15 cellular contexts compared by ENCODE assay signal in the genomic region with DNA sequence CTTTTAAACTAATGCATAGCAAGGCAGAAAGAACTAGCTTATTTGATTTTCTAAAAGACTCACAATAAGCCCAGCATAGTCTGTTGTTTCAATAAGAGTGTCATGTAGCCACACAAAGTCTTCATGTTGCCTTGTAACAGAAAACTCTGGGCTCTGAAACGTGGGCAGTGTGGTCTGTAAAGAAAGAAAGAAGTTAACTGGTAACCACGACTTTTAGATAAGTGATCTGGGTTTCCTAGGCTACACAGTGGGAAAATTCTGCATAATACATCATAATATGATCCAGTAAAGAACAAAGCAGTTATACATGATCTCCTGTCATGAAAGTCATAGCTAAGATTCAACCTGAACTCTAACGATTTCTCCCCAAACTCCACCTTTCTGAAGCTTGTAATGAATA. TPM values are rescaled to one million over a fixed set of nuclear protein-coding genes. Genes with fewer than 3 reads are reported as not detected.
DNase-seq lines count a peak whose midpoint lies in the region; ATAC-seq, FAIRE-seq and TF ChIP-seq lines count a peak whose summit lies in the region.
"Had no signal": no experiment of that assay in that cellular context is flagged by ENCODE, and none has a peak within 500 bp of the region (broad histone marks: within the 10 kb centered on the region; RNA-seq: fewer than 3 reads in every experiment).

No MANE protein-coding gene starts in this region.

- no peak overlapping the region for H3K4me2 ChIP-seq in endothelial cell of umbilical vein (ENCODE audit: insufficient read depth, low read length)

- no peaks in the 10 kb centered on the region for H4K20me1 ChIP-seq in endothelial cell of umbilical vein (replicated peaks; ENCODE audit: control insufficient read depth, extremely low read depth, insufficient read depth, low read length)

- peak; percentile 40 for ATAC-seq in stimulated activated naive CD8-positive, alpha-beta T cell treated with anti-CD3 and anti-CD28 coated beads, Interleukin-15, Interleukin-2, amounts not matched to agents 100 U/mL and 50 U/mL, for 24 hours
- no peak for ATAC-seq in stimulated activated naive CD8-positive, alpha-beta T cell treated with anti-CD3 and anti-CD28 coated beads, Interleukin-15, amount 100 ng/mL, for 72 hours
- ATAC-seq in activated B cell treated with CpG ODN at 0.5 μM for 24 hours (ENCODE audit: low read depth) (no peak), upper lobe of right lung (no peak), HG03460 (IDR thresholded peaks at IDR 0.05; ENCODE audit: unreplicated experiment) (no peak)
- ATAC-seq: body of pancreas had no signal

- no peaks in the 10 kb centered on the region for H3K27me3 ChIP-seq in endothelial cell of umbilical vein (ENCODE audit: control insufficient read depth in 2 of 2, insufficient read depth in 2 of 2, low read length in 2 of 2)
- H3K27me3 ChIP-seq in upper lobe of right lung, result no peaks in the 10 kb centered on the region
- H3K27me3 ChIP-seq: body of pancreas had no signal

- peaks cover 73% of the 10 kb centered on the region for H3K36me3 Mint-ChIP-seq in activated B cell treated with CpG ODN at 0.5 μM for 24 hours (ENCODE audit: low read depth)

- H3K9me3 ChIP-seq in endothelial cell of umbilical vein (replicated peaks; ENCODE audit: control insufficient read depth, insufficient read depth, low read length) (no peaks in the 10 kb centered on the region), upper lobe of right lung (no peaks in the 10 kb centered on the region)
- H3K9me3 ChIP-seq: body of pancreas had no signal

- H3K79me2 ChIP-seq in endothelial cell of umbilical vein (ENCODE audit: control insufficient read depth, insufficient read depth, low read length), result peaks cover 94% of the 10 kb centered on the region

- dilution Hi-C loops in endothelial cell of umbilical vein (cut with MboI; ENCODE audit: extremely low pct_ligation_motif_present, low sequenced_read_pairs), result no loop called here

- H3K4me3 ChIP-seq in endothelial cell of umbilical vein (replicated peaks in 1 of 3; ENCODE audit: insufficient read depth in 1 of 3, low read depth in 1 of 3, low read length in 3 of 3) (no peak overlapping the region), upper lobe of right lung (no peak overlapping the region)
- H3K4me3 ChIP-seq: body of pancreas had no signal

- no TSS peak for BruUV-seq in endothelial cell of umbilical vein (replicated peaks; lab: Mats Ljungman, UMichigan)

- H3K9ac ChIP-seq in endothelial cell of umbilical vein (replicated peaks; ENCODE audit: extremely low read depth, insufficient read depth, low read length), result no peak overlapping the region

- no peaks in the 10 kb centered on the region for H3K9me1 ChIP-seq in endothelial cell of umbilical vein (replicated peaks; ENCODE audit: control insufficient read depth, extremely low read depth, insufficient read depth, low read length)

- CTCF ChIA-PET in activated B cell treated with CpG ODN at 0.5 μM for 24 hours (lab: Charles Lee), result interaction anchor here (1.3 to 2.3 kb wide), 3 partner anchors 10 to 16 kb away, joined by 3 to 12 read pairs (median 10); no protein-coding TSS in a partner anchor
- CTCF ChIA-PET in endothelial cell of umbilical vein (lab: Charles Lee), result interaction anchor here (1.6 to 6.0 kb wide), 4 partner anchors 10 to 40 kb away, joined by 4 to 93 read pairs (median 42); a partner anchor contains a TSS

- no peak overlapping the region for H3K27ac ChIP-seq in endothelial cell of umbilical vein (ENCODE audit: insufficient read depth, low read depth, low read length)
- H3K27ac ChIP-seq in upper lobe of right lung, result peak overlapping the region; percentile 66
- H3K27ac ChIP-seq: body of pancreas had no signal

- intact Hi-C loops in activated B cell treated with CpG ODN at 0.5 μM for 24 hours (cut with micrococcal nuclease) (loop anchor here (5.0 kb wide), 1 partner anchor 42 kb away; no protein-coding TSS in a partner anchor), endothelial cell of umbilical vein (cut with micrococcal nuclease) (loop anchor here (5.0 kb wide), 1 partner anchor 322 kb away; no protein-coding TSS in a partner anchor), upper lobe of right lung (cut with DNase I) (no loop called here)

- no peaks in the 10 kb centered on the region for H3K27me3 Mint-ChIP-seq in stimulated activated naive CD8-positive, alpha-beta T cell treated with anti-CD3 and anti-CD28 coated beads, Interleukin-15, amount 100 ng/mL, for 72 hours
- no peaks in the 10 kb centered on the region for H3K27me3 Mint-ChIP-seq in activated B cell treated with CpG ODN at 0.5 μM for 24 hours

- peak overlapping the region in 1 of 2 donors; percentile 4 for H3K27ac Mint-ChIP-seq in stimulated activated naive CD8-positive, alpha-beta T cell treated with anti-CD3 and anti-CD28 coated beads, Interleukin-15, amount 100 ng/mL, for 72 hours
- peak overlapping the region; percentile 82 for H3K27ac Mint-ChIP-seq in activated B cell treated with CpG ODN at 0.5 μM for 24 hours

- peak; percentile 74 for FAIRE-seq in endothelial cell of umbilical vein (lab: Jason Lieb, UNC)
- FAIRE-seq: endometrium, GM12891, keratinocyte had no signal

- POLR2A ChIA-PET in activated B cell treated with CpG ODN at 0.5 μM for 24 hours (lab: Charles Lee) (interaction anchor here (1.2 to 6.6 kb wide), 4 partner anchors 12 to 552 kb away, joined by 3 to 96 read pairs (median 3); a partner anchor contains a TSS), endothelial cell of umbilical vein (lab: Charles Lee) (no interaction called here)

- no peaks in the 10 kb centered on the region for H3K9me3 Mint-ChIP-seq in stimulated activated naive CD8-positive, alpha-beta T cell treated with anti-CD3 and anti-CD28 coated beads, Interleukin-15, amount 100 ng/mL, for 72 hours
- H3K9me3 Mint-ChIP-seq in activated B cell treated with CpG ODN at 0.5 μM for 24 hours, result no peaks in the 10 kb centered on the region

- no peak overlapping the region for H2AFZ ChIP-seq in endothelial cell of umbilical vein (ENCODE audit: low read depth, low read length)

- peaks cover 50% of the 10 kb centered on the region for H3K4me1 Mint-ChIP-seq in stimulated activated naive CD8-positive, alpha-beta T cell treated with anti-CD3 and anti-CD28 coated beads, Interleukin-15, amount 100 ng/mL, for 72 hours
- H3K4me1 Mint-ChIP-seq in activated B cell treated with CpG ODN at 0.5 μM for 24 hours, result peaks cover 74% of the 10 kb centered on the region

- DNase-seq in stimulated activated naive CD8-positive, alpha-beta T cell treated with anti-CD3 and anti-CD28 coated beads, Interleukin-15, Interleukin-2, amounts not matched to agents 100 U/mL and 50 U/mL, for 24 hours, result no peak
- no peak for DNase-seq in stimulated activated naive CD8-positive, alpha-beta T cell treated with anti-CD3 and anti-CD28 coated beads, Interleukin-15, amount 100 ng/mL, for 72 hours
- DNase-seq in activated B cell treated with CpG ODN at 0.5 μM for 24 hours (no peak), endothelial cell of umbilical vein (ENCODE audit: low read depth, low spot score) (no peak), upper lobe of right lung (no peak), medulla oblongata (ENCODE audit: extremely low spot score) (no peak)
- DNase-seq in activated CD4-positive, CD25-positive, alpha-beta regulatory T cell (lab: John Stamatoyannopoulos, UW), result no peak
- DNase-seq: AML-193; body of pancreas; NCI-H1930; stimulated activated CD4-positive, alpha-beta T cell treated with anti-CD3 and anti-CD28 coated beads, Interleukin-2, amount 100 ng/mL, for 48 hours had no signal

- H3K4me1 ChIP-seq in endothelial cell of umbilical vein (ENCODE audit: control insufficient read depth, extremely low read depth, insufficient read depth, low read length) (peaks cover 24% of the 10 kb centered on the region), upper lobe of right lung (peaks cover 49% of the 10 kb centered on the region)

- no peak for TF ChIP-seq POLR2A in endothelial cell of umbilical vein (IDR thresholded peaks at IDR 0.05; ENCODE audit: low read depth, low read length)

- H3K36me3 ChIP-seq in endothelial cell of umbilical vein (ENCODE audit: control insufficient read depth in 2 of 2, extremely low read depth in 1 of 2, insufficient read depth in 2 of 2, low read length in 2 of 2) (peaks cover 34 to 43% of the 10 kb centered on the region in 2 experiments), upper lobe of right lung (peaks cover 51% of the 10 kb centered on the region)

- no peak for TF ChIP-seq CTCF in activated B cell treated with CpG ODN at 0.5 μM for 24 hours (IDR thresholded peaks at IDR 0.05)
- no peak for TF ChIP-seq CTCF in endothelial cell of umbilical vein (IDR thresholded peaks at IDR 0.05; ENCODE audit: extremely low read depth in 1 of 2, insufficient read depth in 1 of 2, low read depth in 1 of 2, low read length in 2 of 2)
- no peak for TF ChIP-seq CTCF in upper lobe of right lung (IDR thresholded peaks at IDR 0.05)

- no peak overlapping the region for H3K4me3 Mint-ChIP-seq in stimulated activated naive CD8-positive, alpha-beta T cell treated with anti-CD3 and anti-CD28 coated beads, Interleukin-15, amount 100 ng/mL, for 72 hours
- H3K4me3 Mint-ChIP-seq in activated B cell treated with CpG ODN at 0.5 μM for 24 hours, result no peak overlapping the region

TF ChIP-seq in endothelial cell of umbilical vein, 7 proteins besides CTCF, POLR2A, EP300 and RAD21 (continues in another document):
- TF ChIP-seq GATA2 (IDR thresholded peaks at IDR 0.05; ENCODE audit: insufficient read depth, insufficient read length, low read depth, low read length), result no peak
- no peak for TF ChIP-seq FOS (IDR thresholded peaks at IDR 0.05; ENCODE audit: borderline replicate concordance, insufficient read depth, low read length)

RNA-seq across cellular contexts. Expression of a gene that starts 13.3 kb away (rescaled TPM):
- total RNA-seq in activated B cell treated with CpG ODN at 0.5 μM for 24 hours (125 and 139 TPM in 2 replicates), endothelial cell of umbilical vein (109 and 121 TPM in 2 replicates), upper lobe of right lung (86.6 TPM)
- polyA plus RNA-seq in endothelial cell of umbilical vein, result 76.2 and 77.2 TPM in 2 replicates
- 79.8 and 86.5 TPM in 2 replicates for polyA plus RNA-seq in endothelial cell of umbilical vein (2011; cell fraction: cytosol; rRNA removed)
- 182 and 225 TPM in 2 replicates for polyA plus RNA-seq in endothelial cell of umbilical vein (2011; cell fraction: nucleus; rRNA removed)
- polyA plus RNA-seq in endothelial cell of umbilical vein (2012), result 121 and 140 TPM in 2 replicates
- polyA minus RNA-seq in endothelial cell of umbilical vein, result 72.3 and 84.8 TPM in 2 replicates
- polyA minus RNA-seq in endothelial cell of umbilical vein (2011; cell fraction: cytosol; rRNA and poly(A)+ RNA removed), result 55.6 TPM
- 144 and 189 TPM in 2 replicates for polyA minus RNA-seq in endothelial cell of umbilical vein (2011; cell fraction: nucleus; rRNA and poly(A)+ RNA removed)

RNA-seq across cellular contexts. Expression of a gene that starts 13.5 kb away (rescaled TPM):
- total RNA-seq in activated B cell treated with CpG ODN at 0.5 μM for 24 hours, result 19.0 TPM in 2 replicates
- total RNA-seq in endothelial cell of umbilical vein, result 18.0 and 26.2 TPM in 2 replicates
- polyA plus RNA-seq in endothelial cell of umbilical vein, result 7.8 and 8.9 TPM in 2 replicates
- polyA plus RNA-seq in endothelial cell of umbilical vein (2011; cell fraction: cytosol; rRNA removed), result 11.2 and 11.7 TPM in 2 replicates
- 17.7 and 21.9 TPM in 2 replicates for polyA plus RNA-seq in endothelial cell of umbilical vein (2011; cell fraction: nucleus; rRNA removed)
- polyA plus RNA-seq in endothelial cell of umbilical vein (2012), result 10.4 and 18.0 TPM in 2 replicates
- 10.5 and 14.1 TPM in 2 replicates for polyA minus RNA-seq in endothelial cell of umbilical vein
- 18.0 TPM for polyA minus RNA-seq in endothelial cell of umbilical vein (2011; cell fraction: cytosol; rRNA and poly(A)+ RNA removed)
- polyA minus RNA-seq in endothelial cell of umbilical vein (2011; cell fraction: nucleus; rRNA and poly(A)+ RNA removed), result 13.2 and 15.8 TPM in 2 replicates
- total RNA-seq in upper lobe of right lung, result 10.2 TPM
